ENCODE assay signal across 20 cellular contexts in genomic region chr5:2475902-2476301, GRCh38.
"Had no signal": no experiment of that assay in that cellular context is flagged by ENCODE, and none has a peak within 500 bp of the region (broad histone marks: within the 10 kb centered on the region; RNA-seq: fewer than 3 reads in every experiment).

No MANE protein-coding gene starts in this region.

- H3K4me1 ChIP-seq: esophagus squamous epithelium, left ventricle myocardium inferior, thyroid gland had no signal

- H3K4me1 Mint-ChIP-seq: naive thymus-derived CD8-positive, alpha-beta T cell; stimulated activated effector memory CD8-positive, alpha-beta T cell treated with anti-CD3 and anti-CD28 coated beads, Interleukin-12 subunit alpha, Interleukin-12 subunit beta, amount 100 ng/mL, for 72 hours had no signal

- H3K79me2 ChIP-seq: hepatocyte had no signal

- H3K4me3 ChIP-seq: coronary artery, esophagus squamous epithelium, hepatocyte, left ventricle myocardium inferior, mucosa of descending colon, suprapubic skin, thyroid gland had no signal

- H3K4me2 ChIP-seq: hepatocyte had no signal

- H3K9me3 Mint-ChIP-seq: type B pancreatic cell had no signal

- H3K36me3 Mint-ChIP-seq: naive thymus-derived CD8-positive, alpha-beta T cell; stimulated activated effector memory CD8-positive, alpha-beta T cell treated with anti-CD3 and anti-CD28 coated beads, Interleukin-12 subunit alpha, Interleukin-12 subunit beta, amount 100 ng/mL, for 72 hours; type B pancreatic cell had no signal

- H3K4me3 Mint-ChIP-seq: naive thymus-derived CD8-positive, alpha-beta T cell; stimulated activated effector memory CD8-positive, alpha-beta T cell treated with anti-CD3 and anti-CD28 coated beads, Interleukin-12 subunit alpha, Interleukin-12 subunit beta, amount 100 ng/mL, for 72 hours; type B pancreatic cell had no signal

- H3K27ac Mint-ChIP-seq: naive thymus-derived CD8-positive, alpha-beta T cell; stimulated activated effector memory CD8-positive, alpha-beta T cell treated with anti-CD3 and anti-CD28 coated beads, Interleukin-12 subunit alpha, Interleukin-12 subunit beta, amount 100 ng/mL, for 72 hours; type B pancreatic cell had no signal

- H3K36me3 ChIP-seq: esophagus squamous epithelium, left ventricle myocardium inferior, suprapubic skin, thyroid gland had no signal

- DNase-seq: effector CD8-positive, alpha-beta T cell; esophagus squamous epithelium; foreskin fibroblast; kidney; left cardiac atrium; left ventricle myocardium inferior; mucosa of descending colon; naive thymus-derived CD8-positive, alpha-beta T cell; posterior cingulate gyrus; right cardiac atrium; stimulated activated CD4-positive, alpha-beta T cell treated with anti-CD3 and anti-CD28 coated beads, Interleukin-4, amount 100 ng/mL, for 1 hour; stimulated activated CD8-positive, alpha-beta memory T cell treated with anti-CD3 and anti-CD28 coated beads, Interleukin-4, amount 100 ng/mL, for 48 hours; stimulated activated naive CD8-positive, alpha-beta T cell treated with anti-CD3 and anti-CD28 coated beads, Interleukin-15, Interleukin-2, amounts not matched to agents 100 U/mL and 50 U/mL, for 24 hours; thyroid gland had no signal

- H3K27me3 ChIP-seq: esophagus squamous epithelium, hepatocyte, thyroid gland had no signal

- ATAC-seq: left cardiac atrium; mucosa of descending colon; naive thymus-derived CD8-positive, alpha-beta T cell; right cardiac atrium; stimulated activated naive CD8-positive, alpha-beta T cell treated with anti-CD3 and anti-CD28 coated beads, Interleukin-15, Interleukin-2, amounts not matched to agents 100 U/mL and 50 U/mL, for 24 hours had no signal

- H3K27ac ChIP-seq: coronary artery, epithelial cell of prostate, esophagus squamous epithelium, hepatocyte, left ventricle myocardium inferior, suprapubic skin, thyroid gland had no signal

- H3K9me3 ChIP-seq: esophagus squamous epithelium, left ventricle myocardium inferior, suprapubic skin, thyroid gland had no signal
